In genomic region chr19:46181386-46181774, GRCh38 we compare ENCODE assay signal across 1 cellular context.
TF ChIP-seq lines count a peak whose summit lies in the region.

No MANE protein-coding gene starts in this region.

TF ChIP-seq in K562, 482 proteins besides CTCF, POLR2A, EP300 and RAD21:
- TF ChIP-seq JUND (IDR thresholded peaks at IDR 0.05; ENCODE audit: borderline replicate concordance, low read depth, low read length) (0 out of 2 replicates have a peak, but pooled peaks have one; percentile 21), JUND (tag; IDR thresholded peaks at IDR 0.05; ENCODE audit: borderline replicate concordance, low read depth, low read length) (no peak), ATF1 (CRISPR knock-in tag; IDR thresholded peaks at IDR 0.05) (no peak), ATF1 (tag; IDR thresholded peaks at IDR 0.05) (peak; percentile 34; the same call in 1 of the 2 replicates), ZNF41 (CRISPR knock-in tag; conservative IDR thresholded peaks at IDR 0.05) (no peak), ZNF232 (CRISPR knock-in tag; IDR thresholded peaks at IDR 0.05) (no peak), CEBPB (tag; IDR thresholded peaks at IDR 0.05) (peak; percentile 37; the same call in 1 of the 2 replicates), ATF7 (IDR thresholded peaks at IDR 0.05) (peak; percentile 34; the same call in 1 of the 2 replicates), PTTG1 (tag; IDR thresholded peaks at IDR 0.05; ENCODE audit: low read depth) (no peak), ESRRB (CRISPR knock-in tag; IDR thresholded peaks at IDR 0.05; ENCODE audit: borderline replicate concordance) (no peak), CREM (IDR thresholded peaks at IDR 0.05; ENCODE audit: low read depth) (0 out of 2 replicates have a peak, but pooled peaks have one; percentile 54), KDM4B (IDR thresholded peaks at IDR 0.05; ENCODE audit: borderline replicate concordance in 2 of 2, low read depth in 1 of 2) (no peak), PKNOX1 (IDR thresholded peaks at IDR 0.05) (0 out of 2 replicates have a peak, but pooled peaks have one; percentile 10), CEBPG (CRISPR knock-in tag; IDR thresholded peaks at IDR 0.05) (no peak), CEBPG (tag; conservative IDR thresholded peaks at IDR 0.05 in 1 of 2, IDR thresholded peaks at IDR 0.05 in 1 of 2) (peak in 1 of 2 experiments; percentile 70; a peak in 2 of 4 replicates), NFRKB (IDR thresholded peaks at IDR 0.05; ENCODE audit: low read depth) (no peak)
- TF ChIP-seq, protein P1, sequence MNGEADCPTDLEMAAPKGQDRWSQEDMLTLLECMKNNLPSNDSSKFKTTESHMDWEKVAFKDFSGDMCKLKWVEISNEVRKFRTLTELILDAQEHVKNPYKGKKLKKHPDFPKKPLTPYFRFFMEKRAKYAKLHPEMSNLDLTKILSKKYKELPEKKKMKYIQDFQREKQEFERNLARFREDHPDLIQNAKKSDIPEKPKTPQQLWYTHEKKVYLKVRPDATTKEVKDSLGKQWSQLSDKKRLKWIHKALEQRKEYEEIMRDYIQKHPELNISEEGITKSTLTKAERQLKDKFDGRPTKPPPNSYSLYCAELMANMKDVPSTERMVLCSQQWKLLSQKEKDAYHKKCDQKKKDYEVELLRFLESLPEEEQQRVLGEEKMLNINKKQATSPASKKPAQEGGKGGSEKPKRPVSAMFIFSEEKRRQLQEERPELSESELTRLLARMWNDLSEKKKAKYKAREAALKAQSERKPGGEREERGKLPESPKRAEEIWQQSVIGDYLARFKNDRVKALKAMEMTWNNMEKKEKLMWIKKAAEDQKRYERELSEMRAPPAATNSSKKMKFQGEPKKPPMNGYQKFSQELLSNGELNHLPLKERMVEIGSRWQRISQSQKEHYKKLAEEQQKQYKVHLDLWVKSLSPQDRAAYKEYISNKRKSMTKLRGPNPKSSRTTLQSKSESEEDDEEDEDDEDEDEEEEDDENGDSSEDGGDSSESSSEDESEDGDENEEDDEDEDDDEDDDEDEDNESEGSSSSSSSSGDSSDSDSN (IDR thresholded peaks at IDR 0.05; ENCODE audit: borderline replicate concordance in 1 of 2, low read depth in 2 of 2, low read length in 2 of 2): no peak
- TF ChIP-seq, protein P2, sequence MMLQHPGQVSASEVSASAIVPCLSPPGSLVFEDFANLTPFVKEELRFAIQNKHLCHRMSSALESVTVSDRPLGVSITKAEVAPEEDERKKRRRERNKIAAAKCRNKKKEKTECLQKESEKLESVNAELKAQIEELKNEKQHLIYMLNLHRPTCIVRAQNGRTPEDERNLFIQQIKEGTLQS (IDR thresholded peaks at IDR 0.05): peak; percentile 25; the same call in 1 of the 2 replicates
- TF ChIP-seq, protein P2 (CRISPR knock-in tag; conservative IDR thresholded peaks at IDR 0.05): no peak
- TF ChIP-seq, protein P3, sequence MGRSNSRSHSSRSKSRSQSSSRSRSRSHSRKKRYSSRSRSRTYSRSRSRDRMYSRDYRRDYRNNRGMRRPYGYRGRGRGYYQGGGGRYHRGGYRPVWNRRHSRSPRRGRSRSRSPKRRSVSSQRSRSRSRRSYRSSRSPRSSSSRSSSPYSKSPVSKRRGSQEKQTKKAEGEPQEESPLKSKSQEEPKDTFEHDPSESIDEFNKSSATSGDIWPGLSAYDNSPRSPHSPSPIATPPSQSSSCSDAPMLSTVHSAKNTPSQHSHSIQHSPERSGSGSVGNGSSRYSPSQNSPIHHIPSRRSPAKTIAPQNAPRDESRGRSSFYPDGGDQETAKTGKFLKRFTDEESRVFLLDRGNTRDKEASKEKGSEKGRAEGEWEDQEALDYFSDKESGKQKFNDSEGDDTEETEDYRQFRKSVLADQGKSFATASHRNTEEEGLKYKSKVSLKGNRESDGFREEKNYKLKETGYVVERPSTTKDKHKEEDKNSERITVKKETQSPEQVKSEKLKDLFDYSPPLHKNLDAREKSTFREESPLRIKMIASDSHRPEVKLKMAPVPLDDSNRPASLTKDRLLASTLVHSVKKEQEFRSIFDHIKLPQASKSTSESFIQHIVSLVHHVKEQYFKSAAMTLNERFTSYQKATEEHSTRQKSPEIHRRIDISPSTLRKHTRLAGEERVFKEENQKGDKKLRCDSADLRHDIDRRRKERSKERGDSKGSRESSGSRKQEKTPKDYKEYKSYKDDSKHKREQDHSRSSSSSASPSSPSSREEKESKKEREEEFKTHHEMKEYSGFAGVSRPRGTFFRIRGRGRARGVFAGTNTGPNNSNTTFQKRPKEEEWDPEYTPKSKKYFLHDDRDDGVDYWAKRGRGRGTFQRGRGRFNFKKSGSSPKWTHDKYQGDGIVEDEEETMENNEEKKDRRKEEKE (IDR thresholded peaks at IDR 0.05; ENCODE audit: borderline replicate concordance in 1 of 2, control insufficient read depth in 1 of 2, low read depth in 2 of 2, low read length in 1 of 2): no peak
